In genomic region chr11:65623852-65624616, GRCh38 we compare ENCODE assay signal across 18 cellular contexts. TPM values are rescaled to one million over a fixed set of nuclear protein-coding genes. Genes with fewer than 3 reads are reported as not detected.
DNase-seq lines count a peak whose midpoint lies in the region; ATAC-seq, FAIRE-seq and TF ChIP-seq lines count a peak whose summit lies in the region.
"Had no signal": no experiment of that assay in that cellular context is flagged by ENCODE, and none has a peak within 500 bp of the region (broad histone marks: within the 10 kb centered on the region; RNA-seq: fewer than 3 reads in every experiment).

No MANE protein-coding gene starts in this region.

- H2AFZ ChIP-seq in HepG2 (ENCODE audit: low read length), result no peak overlapping the region

- WGBS in HepG2 (ENCODE audit: low lambda C conversion rate), result 96% methylated on average over 17 of the region's 25 CpGs
- 100% methylated on average over 1 of the region's 25 CpGs for WGBS in right lobe of liver (ENCODE audit: insufficient coverage, low coverage, low lambda C conversion rate, missing lambda C conversion rate)

- no peak overlapping the region for H3K4me3 Mint-ChIP-seq in activated T-helper 17 cell treated with anti-CD3 and anti-CD28 coated beads, Interleukin-2, amount 50 U/mL, for 72 hours
- H3K4me3 Mint-ChIP-seq: B cell; CD4-positive, CD25-positive, alpha-beta regulatory T cell had no signal

- H3K4me3 ChIP-seq in HepG2 (replicated peaks in 1 of 3; ENCODE audit: insufficient read depth in 1 of 3, low read depth in 2 of 3, low read length in 3 of 3), result no peak overlapping the region
- no peak overlapping the region for H3K4me3 ChIP-seq in right lobe of liver

- no peaks in the 10 kb centered on the region for H3K27me3 ChIP-seq in HepG2 (ENCODE audit: control insufficient read depth in 1 of 2, insufficient read depth in 2 of 2, low read length in 2 of 2)
- no peaks in the 10 kb centered on the region for H3K27me3 ChIP-seq in right lobe of liver

- H4K20me1 ChIP-seq in HepG2 (ENCODE audit: insufficient read depth, low read length), result no peaks in the 10 kb centered on the region

- TF ChIP-seq EP300 in HepG2 (IDR thresholded peaks at IDR 0.05; ENCODE audit: low read depth in 2 of 2, low read length in 2 of 2) (no peak), HepG2 (CRISPR knock-in tag; IDR thresholded peaks at IDR 0.05; ENCODE audit: borderline replicate concordance) (no peak)

- H3K4me1 Mint-ChIP-seq in activated T-helper 17 cell treated with anti-CD3 and anti-CD28 coated beads, Interleukin-2, amount 50 U/mL, for 72 hours, result no peaks in the 10 kb centered on the region

- intact Hi-C loops in HepG2 (cut with micrococcal nuclease; ENCODE audit: unreplicated experiment), result no loop called here
- intact Hi-C loops in right lobe of liver (cut with DNase I), result loop anchor here (10.0 kb wide), 3 partner anchors 81 to 201 kb away; no protein-coding TSS in a partner anchor

- in situ Hi-C loops in HepG2 (cut with HindIII; ENCODE audit: extremely low pct_ligation_motif_present, low pct_unique_long_range_greater_than_20kb), result no loop called here

- no peak for FAIRE-seq in HepG2 (lab: Jason Lieb, UNC)
- FAIRE-seq: A204.1 had no signal

- no peak overlapping the region for H3K9ac ChIP-seq in HepG2 (ENCODE audit: insufficient read depth, low read depth, low read length)

- ATAC-seq in HepG2, result no peak
- no peak for ATAC-seq in right lobe of liver
- no peak for ATAC-seq in activated T-helper 17 cell treated with anti-CD3 and anti-CD28 coated beads, Interleukin-2, amount 50 U/mL, for 72 hours (replicated peaks)

- DNase-seq in HepG2 (ENCODE audit: low spot score), result no peak
- DNase-seq in right lobe of liver, result no peak
- DNase-seq in UCSD-AML1 (lab: John Stamatoyannopoulos, UW; ENCODE audit: unreplicated experiment), result no peak
- DNase-seq in AG08396 (ENCODE audit: low spot score), result no peak
- DNase-seq: CD4-positive, CD25-positive, alpha-beta regulatory T cell; H7; KBM-7; MM.1S; NCI-H1048; NCI-H1417 treated with DMSO at 0.1 percent for 48 hours; NCI-H187; NCI-H446; NCI-H526; Right ventricle myocardium superior had no signal

- no peaks in the 10 kb centered on the region for H3K9me3 Mint-ChIP-seq in activated T-helper 17 cell treated with anti-CD3 and anti-CD28 coated beads, Interleukin-2, amount 50 U/mL, for 72 hours

- no peak for TF ChIP-seq RAD21 in HepG2 (CRISPR knock-in tag; IDR thresholded peaks at IDR 0.05)

- H3K27me3 Mint-ChIP-seq in activated T-helper 17 cell treated with anti-CD3 and anti-CD28 coated beads, Interleukin-2, amount 50 U/mL, for 72 hours, result no peaks in the 10 kb centered on the region
- H3K27me3 Mint-ChIP-seq: B cell; CD4-positive, CD25-positive, alpha-beta regulatory T cell had no signal

- no peak overlapping the region for H3K4me2 ChIP-seq in HepG2 (ENCODE audit: low read depth, low read length)

- peaks cover 3% of the 10 kb centered on the region for H3K79me2 ChIP-seq in HepG2 (ENCODE audit: insufficient read depth, low read length)

- H3K36me3 ChIP-seq in HepG2 (replicated peaks in 1 of 2; ENCODE audit: control insufficient read depth in 1 of 2, insufficient read depth in 2 of 2, low read length in 2 of 2) (peaks cover 32 to 75% of the 10 kb centered on the region in 2 experiments), right lobe of liver (peaks cover 0 to 59% (median 18%) of the 10 kb centered on the region in 4 donors)

- POLR2A ChIA-PET in HepG2 (lab: Yijun Ruan, JAX), result interaction anchor here (0.8 kb wide), 1 partner anchor 14 kb away, joined by 3 read pairs; no protein-coding TSS in a partner anchor

- no peak for TF ChIP-seq CTCF in HepG2 (CRISPR knock-in tag; IDR thresholded peaks at IDR 0.05)
- TF ChIP-seq CTCF in right lobe of liver (IDR thresholded peaks at IDR 0.05), result no peak

- TF ChIP-seq POLR2A in HepG2 (IDR thresholded peaks at IDR 0.05; ENCODE audit: insufficient read depth in 1 of 2, low read depth in 2 of 2, low read length in 2 of 2), result 0 out of 4 replicates have a peak, but pooled peaks of 1 of the 2 experiments have one; percentile 5
- TF ChIP-seq POLR2A in right lobe of liver (IDR thresholded peaks at IDR 0.05), result no peak

- CTCF ChIA-PET in HepG2 (lab: Yijun Ruan, JAX; ENCODE audit: low intra/inter-chr PET ratio, low total read pairs), result no interaction called here

- H3K9me3 ChIP-seq in HepG2 (ENCODE audit: low read length) (no peaks in the 10 kb centered on the region), right lobe of liver (no peaks in the 10 kb centered on the region)

- H3K4me1 ChIP-seq in HepG2 (ENCODE audit: insufficient read depth, low read length) (peaks cover 6% of the 10 kb centered on the region; the same call in 1 of the 2 replicates), right lobe of liver (no peaks in the 10 kb centered on the region)

- no TSS peak for BruUV-seq in HepG2 (replicated peaks; lab: Mats Ljungman, UMichigan)

- H3K27ac Mint-ChIP-seq in activated T-helper 17 cell treated with anti-CD3 and anti-CD28 coated beads, Interleukin-2, amount 50 U/mL, for 72 hours, result peak overlapping the region; percentile 70
- H3K27ac Mint-ChIP-seq: B cell had no signal

- no peak overlapping the region for H3K27ac ChIP-seq in HepG2 (ENCODE audit: extremely low read length, insufficient read depth, low read length)
- H3K27ac ChIP-seq in right lobe of liver, result no peak overlapping the region

- H3K36me3 Mint-ChIP-seq in activated T-helper 17 cell treated with anti-CD3 and anti-CD28 coated beads, Interleukin-2, amount 50 U/mL, for 72 hours (ENCODE audit: low read depth), result peaks cover 74% of the 10 kb centered on the region

RNA-seq across cellular contexts. Expression of gene PCNX3, which starts 8.5 kb away (rescaled TPM):
- 14.5 and 23.0 TPM in 2 replicates for total RNA-seq in HepG2 (2016; rRNA removed; fragmentation: Illumina TruSeq; extraction: Trizol)
- 8.5 and 8.7 TPM in 2 replicates for total RNA-seq in HepG2 (2016; cell fraction: cytosol; rRNA removed; fragmentation: Illumina TruSeq; extraction: Trizol; ENCODE audit: low read depth)
- 12.2 and 22.7 TPM in 2 replicates for total RNA-seq in HepG2 (2016; cell fraction: insoluble cytoplasmic fraction; rRNA removed; fragmentation: Illumina TruSeq; extraction: Trizol)
- total RNA-seq in HepG2 (2016; cell fraction: membrane; rRNA removed; fragmentation: Illumina TruSeq; extraction: Trizol), result 9.3 and 9.7 TPM in 2 replicates
- total RNA-seq in HepG2 (2016; cell fraction: nucleus; rRNA removed; fragmentation: Illumina TruSeq; extraction: Trizol), result 26.0 and 33.8 TPM in 2 replicates
- 16.2 and 23.1 TPM in 2 replicates for polyA plus RNA-seq in HepG2 (2011; rRNA removed)
- polyA plus RNA-seq in HepG2 (2011; cell fraction: cytosol; rRNA removed), result 12.7 and 17.1 TPM in 2 replicates
- polyA plus RNA-seq in HepG2 (2011; cell fraction: nucleus; rRNA removed), result 99.5 and 123 TPM in 2 replicates
- polyA plus RNA-seq in HepG2 (2012), result 14.4 and 24.5 TPM in 2 replicates
- polyA plus RNA-seq in HepG2 (2016; cell fraction: cytosol; fragmentation: Illumina TruSeq; extraction: Trizol; ENCODE audit: low read depth), result 4.3 and 4.9 TPM in 2 replicates
- 14.3 and 21.7 TPM in 2 replicates for polyA plus RNA-seq in HepG2 (2016; cell fraction: insoluble cytoplasmic fraction; fragmentation: Illumina TruSeq; extraction: Trizol; ENCODE audit: low read depth)
- polyA plus RNA-seq in HepG2 (2016; cell fraction: membrane; fragmentation: Illumina TruSeq; extraction: Trizol; ENCODE audit: low read depth), result 5.8 and 6.9 TPM in 2 replicates
- 68.2 and 73.5 TPM in 2 replicates for polyA plus RNA-seq in HepG2 (2016; cell fraction: nucleus; fragmentation: Illumina TruSeq; extraction: Trizol; ENCODE audit: insufficient read depth, low read depth)
- polyA minus RNA-seq in HepG2 (2011; rRNA and poly(A)+ RNA removed; ENCODE audit: low replicate concordance), result 35.6 and 67.6 TPM in 2 replicates
- 23.3 and 27.8 TPM in 2 replicates for polyA minus RNA-seq in HepG2 (2011; cell fraction: cytosol; rRNA and poly(A)+ RNA removed)
- polyA minus RNA-seq in HepG2 (2011; cell fraction: nucleus; rRNA and poly(A)+ RNA removed), result 32.3 and 32.8 TPM in 2 replicates
- 10 to 100 TPM; 11.2 to 32.9 (median 12.4) TPM for total RNA-seq in right lobe of liver
- 10 to 100 TPM; 20.8 to 39.1 TPM for total RNA-seq in activated T-helper 17 cell treated with anti-CD3 and anti-CD28 coated beads, Interleukin-2, amount 50 U/mL, for 72 hours

RNA-seq across cellular contexts. Expression of gene MAP3K11, which starts 10.0 kb away (rescaled TPM):
- 35.6 and 51.5 TPM in 2 replicates for total RNA-seq in HepG2 (2016; rRNA removed; fragmentation: Illumina TruSeq; extraction: Trizol)
- 9.8 and 11.0 TPM in 2 replicates for total RNA-seq in HepG2 (2016; cell fraction: cytosol; rRNA removed; fragmentation: Illumina TruSeq; extraction: Trizol; ENCODE audit: low read depth)
- total RNA-seq in HepG2 (2016; cell fraction: insoluble cytoplasmic fraction; rRNA removed; fragmentation: Illumina TruSeq; extraction: Trizol), result 28.4 and 51.3 TPM in 2 replicates
- total RNA-seq in HepG2 (2016; cell fraction: membrane; rRNA removed; fragmentation: Illumina TruSeq; extraction: Trizol), result 23.9 and 24.4 TPM in 2 replicates
- total RNA-seq in HepG2 (2016; cell fraction: nucleus; rRNA removed; fragmentation: Illumina TruSeq; extraction: Trizol), result 38.3 and 44.6 TPM in 2 replicates
- polyA plus RNA-seq in HepG2 (2011; rRNA removed), result 35.9 and 54.6 TPM in 2 replicates
- 29.9 and 43.3 TPM in 2 replicates for polyA plus RNA-seq in HepG2 (2011; cell fraction: cytosol; rRNA removed)
- polyA plus RNA-seq in HepG2 (2011; cell fraction: nucleus; rRNA removed), result 105 and 109 TPM in 2 replicates
- polyA plus RNA-seq in HepG2 (2012), result 41.6 and 47.6 TPM in 2 replicates
- polyA plus RNA-seq in HepG2 (2016; cell fraction: cytosol; fragmentation: Illumina TruSeq; extraction: Trizol; ENCODE audit: low read depth), result 10.0 and 10.8 TPM in 2 replicates
- polyA plus RNA-seq in HepG2 (2016; cell fraction: insoluble cytoplasmic fraction; fragmentation: Illumina TruSeq; extraction: Trizol; ENCODE audit: low read depth), result 43.2 and 55.5 TPM in 2 replicates
- 24.5 and 29.1 TPM in 2 replicates for polyA plus RNA-seq in HepG2 (2016; cell fraction: membrane; fragmentation: Illumina TruSeq; extraction: Trizol; ENCODE audit: low read depth)
- 98.1 and 107 TPM in 2 replicates for polyA plus RNA-seq in HepG2 (2016; cell fraction: nucleus; fragmentation: Illumina TruSeq; extraction: Trizol; ENCODE audit: insufficient read depth, low read depth)
- polyA minus RNA-seq in HepG2 (2011; rRNA and poly(A)+ RNA removed; ENCODE audit: low replicate concordance), result 59.8 and 117 TPM in 2 replicates
- polyA minus RNA-seq in HepG2 (2011; cell fraction: cytosol; rRNA and poly(A)+ RNA removed), result 35.9 and 41.2 TPM in 2 replicates
- 61.7 and 76.1 TPM in 2 replicates for polyA minus RNA-seq in HepG2 (2011; cell fraction: nucleus; rRNA and poly(A)+ RNA removed)
- 10 to 100 TPM; 48.3 to 67.1 (median 60.9) TPM for total RNA-seq in right lobe of liver
- 10 to 100 TPM; 64.9 to 83.2 TPM for total RNA-seq in activated T-helper 17 cell treated with anti-CD3 and anti-CD28 coated beads, Interleukin-2, amount 50 U/mL, for 72 hours

RNA-seq across cellular contexts. Expression of gene SIPA1, which starts 13.9 kb away (rescaled TPM):
- total RNA-seq in HepG2 (2016; rRNA removed; fragmentation: Illumina TruSeq; extraction: Trizol) (5.4 and 5.8 TPM in 2 replicates), right lobe of liver (10 to 100 TPM; 21.1 to 34.1 (median 25.3) TPM)
- 2.4 and 2.5 TPM in 2 replicates for total RNA-seq in HepG2 (2016; cell fraction: cytosol; rRNA removed; fragmentation: Illumina TruSeq; extraction: Trizol; ENCODE audit: low read depth)
- total RNA-seq in HepG2 (2016; cell fraction: insoluble cytoplasmic fraction; rRNA removed; fragmentation: Illumina TruSeq; extraction: Trizol), result 5.0 and 7.9 TPM in 2 replicates
- total RNA-seq in HepG2 (2016; cell fraction: membrane; rRNA removed; fragmentation: Illumina TruSeq; extraction: Trizol), result 5.1 and 6.5 TPM in 2 replicates
- 4.5 and 6.8 TPM in 2 replicates for total RNA-seq in HepG2 (2016; cell fraction: nucleus; rRNA removed; fragmentation: Illumina TruSeq; extraction: Trizol)
- 7.7 and 9.1 TPM in 2 replicates for polyA plus RNA-seq in HepG2 (2011; rRNA removed)
- polyA plus RNA-seq in HepG2 (2011; cell fraction: cytosol; rRNA removed), result 4.1 and 8.2 TPM in 2 replicates
- polyA plus RNA-seq in HepG2 (2011; cell fraction: nucleus; rRNA removed), result 29.6 and 37.0 TPM in 2 replicates
- polyA plus RNA-seq in HepG2 (2012), result 4.6 and 5.8 TPM in 2 replicates
- polyA plus RNA-seq in HepG2 (2016; cell fraction: cytosol; fragmentation: Illumina TruSeq; extraction: Trizol; ENCODE audit: low read depth), result 2.6 and 2.8 TPM in 2 replicates
- 4.1 and 5.0 TPM in 2 replicates for polyA plus RNA-seq in HepG2 (2016; cell fraction: insoluble cytoplasmic fraction; fragmentation: Illumina TruSeq; extraction: Trizol; ENCODE audit: low read depth)
- polyA plus RNA-seq in HepG2 (2016; cell fraction: membrane; fragmentation: Illumina TruSeq; extraction: Trizol; ENCODE audit: low read depth), result 4.4 and 5.1 TPM in 2 replicates
- 10.2 and 11.1 TPM in 2 replicates for polyA plus RNA-seq in HepG2 (2016; cell fraction: nucleus; fragmentation: Illumina TruSeq; extraction: Trizol; ENCODE audit: insufficient read depth, low read depth)
- 33.6 and 36.0 TPM in 2 replicates for polyA minus RNA-seq in HepG2 (2011; rRNA and poly(A)+ RNA removed; ENCODE audit: low replicate concordance)
- 9.0 and 11.6 TPM in 2 replicates for polyA minus RNA-seq in HepG2 (2011; cell fraction: cytosol; rRNA and poly(A)+ RNA removed)
- polyA minus RNA-seq in HepG2 (2011; cell fraction: nucleus; rRNA and poly(A)+ RNA removed), result 6.8 and 10.8 TPM in 2 replicates
- 100 to 1,000 TPM; 135 to 144 TPM for total RNA-seq in activated T-helper 17 cell treated with anti-CD3 and anti-CD28 coated beads, Interleukin-2, amount 50 U/mL, for 72 hours

RNA-seq across cellular contexts. Expression of gene KCNK7, which starts 28.4 kb away (rescaled TPM):
- total RNA-seq in HepG2 (2016; rRNA removed; fragmentation: Illumina TruSeq; extraction: Trizol) (not detected in 2 replicates), right lobe of liver (under 1 TPM in 1 of 6 experiments, not detected in 5; 0.31 TPM)
- total RNA-seq in HepG2 (2016; cell fraction: cytosol; rRNA removed; fragmentation: Illumina TruSeq; extraction: Trizol; ENCODE audit: low read depth), result not detected in 2 replicates
- not detected in 2 replicates for total RNA-seq in HepG2 (2016; cell fraction: insoluble cytoplasmic fraction; rRNA removed; fragmentation: Illumina TruSeq; extraction: Trizol)
- not detected in 2 replicates for total RNA-seq in HepG2 (2016; cell fraction: membrane; rRNA removed; fragmentation: Illumina TruSeq; extraction: Trizol)
- total RNA-seq in HepG2 (2016; cell fraction: nucleus; rRNA removed; fragmentation: Illumina TruSeq; extraction: Trizol), result 1.2 TPM in 1 of 2 replicates, not detected in the other
- 0.11 and 0.14 TPM in 2 replicates for polyA plus RNA-seq in HepG2 (2011; rRNA removed)
- 0.04 TPM in 1 of 2 replicates, not detected in the other for polyA plus RNA-seq in HepG2 (2011; cell fraction: cytosol; rRNA removed)
- 0.69 and 0.97 TPM in 2 replicates for polyA plus RNA-seq in HepG2 (2011; cell fraction: nucleus; rRNA removed)
- 0.28 TPM in 1 of 2 replicates, not detected in the other for polyA plus RNA-seq in HepG2 (2012)
- polyA plus RNA-seq in HepG2 (2016; cell fraction: cytosol; fragmentation: Illumina TruSeq; extraction: Trizol; ENCODE audit: low read depth), result not detected in 2 replicates
- not detected in 2 replicates for polyA plus RNA-seq in HepG2 (2016; cell fraction: insoluble cytoplasmic fraction; fragmentation: Illumina TruSeq; extraction: Trizol; ENCODE audit: low read depth)
- polyA plus RNA-seq in HepG2 (2016; cell fraction: membrane; fragmentation: Illumina TruSeq; extraction: Trizol; ENCODE audit: low read depth), result not detected in 2 replicates
- polyA plus RNA-seq in HepG2 (2016; cell fraction: nucleus; fragmentation: Illumina TruSeq; extraction: Trizol; ENCODE audit: insufficient read depth, low read depth), result 0.38 and 0.77 TPM in 2 replicates
- polyA minus RNA-seq in HepG2 (2011; rRNA and poly(A)+ RNA removed; ENCODE audit: low replicate concordance), result 0.33 and 0.90 TPM in 2 replicates
- polyA minus RNA-seq in HepG2 (2011; cell fraction: cytosol; rRNA and poly(A)+ RNA removed), result not detected in 2 replicates
- 0.75 and 1.2 TPM in 2 replicates for polyA minus RNA-seq in HepG2 (2011; cell fraction: nucleus; rRNA and poly(A)+ RNA removed)
- total RNA-seq in activated T-helper 17 cell treated with anti-CD3 and anti-CD28 coated beads, Interleukin-2, amount 50 U/mL, for 72 hours, result under 1 TPM; 0.52 to 0.79 TPM
- total RNA-seq: H7, SK-MEL-5 had no signal

RNA-seq across cellular contexts. Expression of gene RELA, which starts 38.7 kb away (rescaled TPM):
- total RNA-seq in HepG2 (2016; rRNA removed; fragmentation: Illumina TruSeq; extraction: Trizol), result 18.7 and 21.4 TPM in 2 replicates
- 13.2 and 15.2 TPM in 2 replicates for total RNA-seq in HepG2 (2016; cell fraction: cytosol; rRNA removed; fragmentation: Illumina TruSeq; extraction: Trizol; ENCODE audit: low read depth)
- 18.1 and 22.6 TPM in 2 replicates for total RNA-seq in HepG2 (2016; cell fraction: insoluble cytoplasmic fraction; rRNA removed; fragmentation: Illumina TruSeq; extraction: Trizol)
- 29.5 and 31.1 TPM in 2 replicates for total RNA-seq in HepG2 (2016; cell fraction: membrane; rRNA removed; fragmentation: Illumina TruSeq; extraction: Trizol)
- total RNA-seq in HepG2 (2016; cell fraction: nucleus; rRNA removed; fragmentation: Illumina TruSeq; extraction: Trizol), result 22.2 and 24.4 TPM in 2 replicates
- polyA plus RNA-seq in HepG2 (2011; rRNA removed), result 40.5 and 51.0 TPM in 2 replicates
- polyA plus RNA-seq in HepG2 (2011; cell fraction: cytosol; rRNA removed), result 17.1 and 18.5 TPM in 2 replicates
- polyA plus RNA-seq in HepG2 (2011; cell fraction: nucleus; rRNA removed), result 130 and 135 TPM in 2 replicates
- 35.3 and 47.6 TPM in 2 replicates for polyA plus RNA-seq in HepG2 (2012)
- 18.5 and 18.9 TPM in 2 replicates for polyA plus RNA-seq in HepG2 (2016; cell fraction: cytosol; fragmentation: Illumina TruSeq; extraction: Trizol; ENCODE audit: low read depth)
- polyA plus RNA-seq in HepG2 (2016; cell fraction: insoluble cytoplasmic fraction; fragmentation: Illumina TruSeq; extraction: Trizol; ENCODE audit: low read depth), result 29.6 and 39.8 TPM in 2 replicates
- polyA plus RNA-seq in HepG2 (2016; cell fraction: membrane; fragmentation: Illumina TruSeq; extraction: Trizol; ENCODE audit: low read depth), result 31.6 and 34.3 TPM in 2 replicates
- 67.4 and 71.3 TPM in 2 replicates for polyA plus RNA-seq in HepG2 (2016; cell fraction: nucleus; fragmentation: Illumina TruSeq; extraction: Trizol; ENCODE audit: insufficient read depth, low read depth)
- 44.8 and 56.8 TPM in 2 replicates for polyA minus RNA-seq in HepG2 (2011; rRNA and poly(A)+ RNA removed; ENCODE audit: low replicate concordance)
- polyA minus RNA-seq in HepG2 (2011; cell fraction: cytosol; rRNA and poly(A)+ RNA removed), result 19.2 and 21.1 TPM in 2 replicates
- polyA minus RNA-seq in HepG2 (2011; cell fraction: nucleus; rRNA and poly(A)+ RNA removed), result 31.7 and 34.9 TPM in 2 replicates
- total RNA-seq in right lobe of liver, result 10 to 100 TPM; 27.8 to 51.1 (median 41.9) TPM
- 100 to 1,000 TPM in 1 of 2 donors, 10 to 100 TPM in 1; 82.5 to 150 TPM for total RNA-seq in activated T-helper 17 cell treated with anti-CD3 and anti-CD28 coated beads, Interleukin-2, amount 50 U/mL, for 72 hours
